In genomic region chr5:6822556-6823343, GRCh38 we compare ENCODE assay signal across 1 cellular context.
TF ChIP-seq lines count a peak whose summit lies in the region.

No MANE protein-coding gene starts in this region.

TF ChIP-seq in H1, 55 proteins besides CTCF, POLR2A, EP300 and RAD21 (continued from another document):
- TF ChIP-seq GABPA (IDR thresholded peaks at IDR 0.05; ENCODE audit: borderline replicate concordance, insufficient read depth, low read length) (no peak), RXRA (IDR thresholded peaks at IDR 0.05; ENCODE audit: insufficient read depth, low read depth, low read length) (no peak), GTF2F1 (IDR thresholded peaks at IDR 0.05; ENCODE audit: borderline replicate concordance, low read depth, low read length) (no peak), SIRT6 (IDR thresholded peaks at IDR 0.05; ENCODE audit: low read length) (no peak), SRF (IDR thresholded peaks at IDR 0.05; ENCODE audit: low read depth, low read length) (no peak), CHD7 (IDR thresholded peaks at IDR 0.05; ENCODE audit: insufficient replicate concordance, low read length) (no peak), SP1 (IDR thresholded peaks at IDR 0.05; ENCODE audit: low read depth, low read length) (no peak), USF2 (IDR thresholded peaks at IDR 0.05; ENCODE audit: low read length) (no peak)
TF ChIP-seq in H1: peak in this region for 0.
